17 cellular contexts compared by ENCODE assay signal in the genomic region with DNA sequence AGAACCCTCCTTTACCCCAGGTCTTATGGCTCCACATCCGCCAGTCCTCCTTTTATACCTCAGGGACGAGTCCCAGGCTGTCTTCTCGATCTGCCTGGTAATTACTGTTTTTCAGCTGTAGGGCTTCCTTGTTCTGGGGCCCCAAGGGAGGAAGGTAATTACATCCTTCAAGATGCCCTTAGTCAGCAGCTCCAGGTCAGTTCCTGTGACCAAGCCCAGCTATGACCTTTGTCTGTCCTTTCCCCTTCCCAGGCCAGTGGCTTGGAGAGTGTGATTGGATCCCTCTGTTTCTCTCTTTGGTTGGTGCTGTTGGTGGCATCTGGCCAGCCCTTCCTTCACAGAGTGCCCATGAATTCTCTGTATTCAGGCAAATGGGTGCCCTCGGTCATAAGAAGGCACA.
A peak's percentile ranks its signal among the peaks of the same experiment; 100 is the strongest.
DNase-seq lines count a peak whose midpoint lies in the region; ATAC-seq, FAIRE-seq and TF ChIP-seq lines count a peak whose summit lies in the region.
"Had no signal": no experiment of that assay in that cellular context is flagged by ENCODE, and none has a peak within 500 bp of the region (broad histone marks: within the 10 kb centered on the region; RNA-seq: fewer than 3 reads in every experiment).

No MANE protein-coding gene starts in this region.

- H3K56ac ChIP-seq in IMR-90 (ENCODE audit: extremely low read depth, insufficient read depth, low read length) = no peak overlapping the region

- H3K14ac ChIP-seq in IMR-90 (replicated peaks; ENCODE audit: low read depth, low read length) = peak overlapping the region; percentile 77; the same call in 1 of the 2 replicates

- TF ChIP-seq CTCF in IMR-90 (conservative IDR thresholded peaks at IDR 0.05; ENCODE audit: low read depth, low read length) = no peak
- TF ChIP-seq CTCF in endothelial cell of umbilical vein (IDR thresholded peaks at IDR 0.05; ENCODE audit: extremely low read depth in 1 of 2, insufficient read depth in 1 of 2, low read depth in 1 of 2, low read length in 2 of 2) = no peak
- TF ChIP-seq CTCF in psoas muscle (IDR thresholded peaks at IDR 0.05) = no peak
- TF ChIP-seq CTCF in PC-3 (conservative IDR thresholded peaks at IDR 0.05; ENCODE audit: low read depth, low read length) = no peak
- TF ChIP-seq CTCF in suprapubic skin (IDR thresholded peaks at IDR 0.05) = no peak
- no peak for TF ChIP-seq CTCF in upper lobe of right lung (IDR thresholded peaks at IDR 0.05)

- H3K9ac ChIP-seq in IMR-90 (ENCODE audit: low read depth, low read length) = no peak overlapping the region
- no peak overlapping the region for H3K9ac ChIP-seq in endothelial cell of umbilical vein (replicated peaks; ENCODE audit: extremely low read depth, insufficient read depth, low read length)
- H3K9ac ChIP-seq in PC-3 (ENCODE audit: low read length) = no peak overlapping the region

- H3K9me2 ChIP-seq in PC-3 (replicated peaks; ENCODE audit: low read length) = no peaks in the 10 kb centered on the region

- no peaks in the 10 kb centered on the region for H3F3A ChIP-seq in PC-3 (ENCODE audit: low read length, unreplicated experiment)

- POLR2A ChIA-PET in IMR-90 (lab: Charles Lee; ENCODE audit: unreplicated experiment) (interaction anchor here (0.6 to 1.3 kb wide), 2 partner anchors 11 to 45 kb away, joined by 3 to 6 read pairs; no protein-coding TSS in a partner anchor), endothelial cell of umbilical vein (lab: Charles Lee) (no interaction called here), PC-3 (lab: Charles Lee; ENCODE audit: unreplicated experiment) (no interaction called here)

- DNase-seq in CD1c-positive myeloid dendritic cell (ENCODE audit: extremely low spot score) (peak; percentile 9), IMR-90 (no peak), endothelial cell of umbilical vein (ENCODE audit: low read depth, low spot score) (no peak), psoas muscle (no peak), PC-3 (no peak), suprapubic skin (ENCODE audit: low spot score in 2 of 2) (no peak), upper lobe of right lung (no peak)
- DNase-seq: activated CD8-positive, alpha-beta memory T cell treated with anti-CD3 and anti-CD28 coated beads, Interleukin-2, amount 50 U/mL, for 4 hours; CD4-positive, CD25-positive, alpha-beta regulatory T cell; effector CD8-positive, alpha-beta T cell; GDM1; NCI-H1417; NCI-H446; T-cell had no signal

- H2AFZ ChIP-seq in IMR-90 (replicated peaks; ENCODE audit: low read length, poor library complexity) (peak overlapping the region; percentile 39), endothelial cell of umbilical vein (ENCODE audit: low read depth, low read length) (no peak overlapping the region), PC-3 (ENCODE audit: low read length) (no peak overlapping the region)

- no peak overlapping the region for H4K5ac ChIP-seq in IMR-90 (ENCODE audit: low read depth, low read length)

- peaks cover 76% of the 10 kb centered on the region for H3K79me2 ChIP-seq in endothelial cell of umbilical vein (ENCODE audit: control insufficient read depth, insufficient read depth, low read length)
- H3K79me2 ChIP-seq in PC-3 (ENCODE audit: low read length) = peaks cover 85% of the 10 kb centered on the region

- H4K91ac ChIP-seq in IMR-90 (ENCODE audit: insufficient read depth, low read depth, low read length) = peak overlapping the region; percentile 28; the same call in 1 of the 2 replicates

- H3K9me3 ChIP-seq in IMR-90 (ENCODE audit: control insufficient read depth, insufficient read depth, low read length) (no peaks in the 10 kb centered on the region), endothelial cell of umbilical vein (replicated peaks; ENCODE audit: control insufficient read depth, insufficient read depth, low read length) (no peaks in the 10 kb centered on the region), psoas muscle (no peaks in the 10 kb centered on the region), PC-3 (ENCODE audit: low read length) (no peaks in the 10 kb centered on the region), suprapubic skin (no peaks in the 10 kb centered on the region), upper lobe of right lung (no peaks in the 10 kb centered on the region)
- H3K9me3 ChIP-seq: breast epithelium had no signal

- peak overlapping the region; percentile 18; the same call in 1 of the 3 replicates for H2BK15ac ChIP-seq in IMR-90 (ENCODE audit: low read depth, low read length)

- H3K9me1 ChIP-seq in IMR-90 (ENCODE audit: insufficient read depth, low read length) (peaks cover 58% of the 10 kb centered on the region), endothelial cell of umbilical vein (replicated peaks; ENCODE audit: control insufficient read depth, extremely low read depth, insufficient read depth, low read length) (no peaks in the 10 kb centered on the region)

- TF ChIP-seq RAD21 in IMR-90 (IDR thresholded peaks at IDR 0.05; ENCODE audit: low read length) = no peak

- no peak overlapping the region for H3K4me3 ChIP-seq in IMR-90 (ENCODE audit: insufficient read depth, low read depth, low read length)
- no peak overlapping the region for H3K4me3 ChIP-seq in endothelial cell of umbilical vein (replicated peaks in 1 of 3; ENCODE audit: insufficient read depth in 1 of 3, low read depth in 1 of 3, low read length in 3 of 3)
- H3K4me3 ChIP-seq in psoas muscle = no peak overlapping the region
- no peak overlapping the region for H3K4me3 ChIP-seq in PC-3 (ENCODE audit: low read length)
- H3K4me3 ChIP-seq in suprapubic skin = no peak overlapping the region
- H3K4me3 ChIP-seq in upper lobe of right lung = no peak overlapping the region
- H3K4me3 ChIP-seq: breast epithelium had no signal

- no CpG with 5 or more reads among the region's 4 CpGs for WGBS in IMR-90 (ENCODE audit: extremely low coverage in 2 of 2, insufficient read length in 1 of 2), 2 experiments
- WGBS in psoas muscle, 3 donors = 50 to 72% (median 56%) methylated on average over 4 of the region's 4 CpGs
- 80% methylated on average over 4 of the region's 4 CpGs for WGBS in suprapubic skin

- dilution Hi-C loops in IMR-90 (cut with HindIII; ENCODE audit: low sequenced_read_pairs, unreplicated experiment) (no loop called here), endothelial cell of umbilical vein (cut with MboI; ENCODE audit: extremely low pct_ligation_motif_present, low sequenced_read_pairs) (no loop called here)

- peaks cover 41% of the 10 kb centered on the region for H4K20me1 ChIP-seq in IMR-90 (ENCODE audit: insufficient read depth, low read length)
- H4K20me1 ChIP-seq in endothelial cell of umbilical vein (replicated peaks; ENCODE audit: control insufficient read depth, extremely low read depth, insufficient read depth, low read length) = no peaks in the 10 kb centered on the region
- H4K20me1 ChIP-seq in PC-3 (ENCODE audit: low read length) = no peaks in the 10 kb centered on the region; the same call in 1 of the 2 replicates

- intact Hi-C loops in IMR-90 (cut with micrococcal nuclease) (no loop called here), endothelial cell of umbilical vein (cut with micrococcal nuclease) (no loop called here), psoas muscle (cut with DNase I) (no loop called here), PC-3 (cut with micrococcal nuclease) (no loop called here), upper lobe of right lung (cut with DNase I) (no loop called here)

- no peak for TF ChIP-seq EP300 in suprapubic skin (IDR thresholded peaks at IDR 0.05)

- peak overlapping the region; percentile 66 for H3K4ac ChIP-seq in IMR-90 (ENCODE audit: low read depth, low read length)

- in situ Hi-C loops in IMR-90 (cut with MboI; ENCODE audit: low sequenced_read_pairs) = no loop called here

- no peak overlapping the region for H2BK20ac ChIP-seq in IMR-90 (ENCODE audit: low read depth, low read length)

- peaks cover 53% of the 10 kb centered on the region for H3K36me3 ChIP-seq in IMR-90 (ENCODE audit: control insufficient read depth, insufficient read depth, low read length)
- H3K36me3 ChIP-seq in endothelial cell of umbilical vein (ENCODE audit: control insufficient read depth in 2 of 2, extremely low read depth in 1 of 2, insufficient read depth in 2 of 2, low read length in 2 of 2) = peaks cover 0 to 2% of the 10 kb centered on the region in 2 experiments
- peaks cover 0 to 15% of the 10 kb centered on the region in 2 donors for H3K36me3 ChIP-seq in psoas muscle (ENCODE audit: insufficient read depth in 1 of 2, low read depth in 1 of 2)
- H3K36me3 ChIP-seq in PC-3 (ENCODE audit: low read depth, low read length) = peaks cover 35% of the 10 kb centered on the region
- H3K36me3 ChIP-seq in suprapubic skin = peaks cover 13% of the 10 kb centered on the region
- H3K36me3 ChIP-seq in upper lobe of right lung = peaks cover 12% of the 10 kb centered on the region
- H3K36me3 ChIP-seq: breast epithelium had no signal

- no peak for FAIRE-seq in endothelial cell of umbilical vein (lab: Jason Lieb, UNC)
- FAIRE-seq: urothelium cell line had no signal

- peak overlapping the region; percentile 44; the same call in 1 of the 2 replicates for H3K23ac ChIP-seq in IMR-90 (ENCODE audit: low read depth, low read length)

- H2AK9ac ChIP-seq in IMR-90 (replicated peaks; ENCODE audit: low read depth, low read length, poor library complexity) = peak overlapping the region; percentile 20

- TF ChIP-seq POLR2A in IMR-90 (IDR thresholded peaks at IDR 0.05; ENCODE audit: low read depth, low read length) = no peak
- no peak for TF ChIP-seq POLR2A in endothelial cell of umbilical vein (IDR thresholded peaks at IDR 0.05; ENCODE audit: low read depth, low read length)
- no peak for TF ChIP-seq POLR2A in suprapubic skin (IDR thresholded peaks at IDR 0.05)

- peaks cover 51% of the 10 kb centered on the region for H3K4me1 ChIP-seq in IMR-90 (ENCODE audit: control insufficient read depth, insufficient read depth, low read length)
- H3K4me1 ChIP-seq in endothelial cell of umbilical vein (ENCODE audit: control insufficient read depth, extremely low read depth, insufficient read depth, low read length) = peaks cover 61% of the 10 kb centered on the region
- peaks cover 87% of the 10 kb centered on the region for H3K4me1 ChIP-seq in psoas muscle
- no peaks in the 10 kb centered on the region; the same call in 1 of the 2 replicates for H3K4me1 ChIP-seq in PC-3 (ENCODE audit: insufficient read depth, low read length)
- peaks cover 48% of the 10 kb centered on the region for H3K4me1 ChIP-seq in suprapubic skin
- peaks cover 16% of the 10 kb centered on the region for H3K4me1 ChIP-seq in upper lobe of right lung
- H3K4me1 ChIP-seq: breast epithelium had no signal

- BruUV-seq in IMR-90 (replicated peaks; lab: Mats Ljungman, UMichigan) (no TSS peak), endothelial cell of umbilical vein (replicated peaks; lab: Mats Ljungman, UMichigan) (no TSS peak), PC-3 (replicated peaks; lab: Mats Ljungman, UMichigan) (no TSS peak)

- H3K4me2 ChIP-seq in IMR-90 (ENCODE audit: low read depth, low read length) = no peak overlapping the region
- no peak overlapping the region for H3K4me2 ChIP-seq in endothelial cell of umbilical vein (ENCODE audit: insufficient read depth, low read length)
- no peak overlapping the region for H3K4me2 ChIP-seq in PC-3 (ENCODE audit: low read length)

- 0 out of 2 replicates have a peak overlapping the region, but pooled peaks have one; percentile 36 for H2BK120ac ChIP-seq in IMR-90 (ENCODE audit: low read depth, low read length)

- H3K18ac ChIP-seq in IMR-90 (ENCODE audit: low read depth, low read length) = peak overlapping the region; percentile 6; the same call in 1 of the 2 replicates

- H2AK5ac ChIP-seq in IMR-90 (ENCODE audit: low read depth, low read length) = peak overlapping the region; percentile 77

- ATAC-seq in IMR-90 (ENCODE audit: low read depth) (no peak), psoas muscle (no peak), PC-3 (no peak), upper lobe of right lung (no peak)
- ATAC-seq: activated naive CD4-positive, alpha-beta T cell treated with anti-CD3 and anti-CD28 coated beads, Interleukin-2, amount 50 U/mL, for 72 hours; T-cell had no signal

- H4K8ac ChIP-seq in IMR-90 (ENCODE audit: low read depth in 2 of 2, low read length in 2 of 2) = peak overlapping the region; percentile 10 to 34; a peak in 1 of 4 replicates

- H3K79me1 ChIP-seq in IMR-90 (ENCODE audit: low read depth in 1 of 2, low read length in 2 of 2) = peaks cover 37 to 91% of the 10 kb centered on the region in 2 experiments

- H3K27ac ChIP-seq in IMR-90 (ENCODE audit: insufficient read depth, low read length) = peak overlapping the region; percentile 32; the same call in 1 of the 2 replicates
- H3K27ac ChIP-seq in endothelial cell of umbilical vein (ENCODE audit: insufficient read depth, low read depth, low read length) = peak overlapping the region; percentile 24
- peak overlapping the region; percentile 39 for H3K27ac ChIP-seq in psoas muscle
- no peak overlapping the region for H3K27ac ChIP-seq in PC-3 (ENCODE audit: low read length)
- no peak overlapping the region for H3K27ac ChIP-seq in suprapubic skin
- H3K27ac ChIP-seq in upper lobe of right lung = no peak overlapping the region

- peak overlapping the region; percentile 45 for H2BK5ac ChIP-seq in IMR-90 (ENCODE audit: low read depth, low read length, poor library complexity, severe bottlenecking)

- no peaks in the 10 kb centered on the region for H3K27me3 ChIP-seq in IMR-90 (ENCODE audit: control insufficient read depth, insufficient read depth, low read length)
- no peaks in the 10 kb centered on the region for H3K27me3 ChIP-seq in endothelial cell of umbilical vein (ENCODE audit: control insufficient read depth in 2 of 2, insufficient read depth in 2 of 2, low read length in 2 of 2)
- H3K27me3 ChIP-seq in psoas muscle (ENCODE audit: insufficient read depth in 3 of 3, low read length in 2 of 3) = no peaks in the 10 kb centered on the region
- no peaks in the 10 kb centered on the region for H3K27me3 ChIP-seq in PC-3 (ENCODE audit: low read length)
- H3K27me3 ChIP-seq in suprapubic skin = no peaks in the 10 kb centered on the region
- H3K27me3 ChIP-seq in upper lobe of right lung = no peaks in the 10 kb centered on the region
- H3K27me3 ChIP-seq: breast epithelium had no signal

- CTCF ChIA-PET in IMR-90 (lab: Yijun Ruan, JAX) = interaction anchor here (0.6 kb wide), 1 partner anchor 215 kb away, joined by 3 read pairs; no protein-coding TSS in a partner anchor
- CTCF ChIA-PET in endothelial cell of umbilical vein (lab: Charles Lee) = interaction anchor here (0.7 to 1.3 kb wide), 6 partner anchors 12 to 96 kb away, joined by 3 to 5 read pairs (median 4); partner anchors contain the start of gene SMAD3
- CTCF ChIA-PET in PC-3 (lab: Charles Lee) = no interaction called here

Comparison
In these comparisons a context has a peak if more than half of its experiments do, and no peak if none do; other contexts are left out.
1. H3K27ac ChIP-seq: peak in IMR-90 (single experiment), endothelial cell of umbilical vein (single experiment) and psoas muscle (single experiment); none in PC-3 (single experiment), suprapubic skin (single experiment) and upper lobe of right lung (single experiment).